In genomic region chr7:69250958-69251357, GRCh38 we compare ENCODE assay signal across 27 cellular contexts.
"Had no signal": no experiment of that assay in that cellular context is flagged by ENCODE, and none has a peak within 500 bp of the region (broad histone marks: within the 10 kb centered on the region; RNA-seq: fewer than 3 reads in every experiment).

No MANE protein-coding gene starts in this region.

- H3K4me1 ChIP-seq: stomach, suprapubic skin, testis, thyroid gland, tibial artery, transverse colon, upper lobe of left lung, upper lobe of right lung, uterus, vagina had no signal

- H3K9me3 ChIP-seq: stomach, suprapubic skin, testis, thoracic aorta, thyroid gland, tibial artery, tibial nerve, upper lobe of right lung, uterus, vagina had no signal

- FAIRE-seq: urothelium cell line had no signal

- ATAC-seq: stimulated activated effector memory CD8-positive, alpha-beta T cell treated with anti-CD3 and anti-CD28 coated beads, Interleukin-12 subunit alpha, Interleukin-12 subunit beta, amount 100 ng/mL, for 72 hours; stimulated activated memory B cell treated with anti-CD40 and anti-IgM and Interleukin-4, amounts not matched to agents 10 μg/mL and 1 μg/mL and 100 μg/mL, for 72 hours; stimulated activated naive B cell treated with anti-CD40 and anti-IgM and Interleukin-4, amounts not matched to agents 10 μg/mL and 1 μg/mL and 100 μg/mL, for 72 hours; stimulated activated naive CD8-positive, alpha-beta T cell treated with anti-CD3 and anti-CD28 coated beads, Interleukin-15, amount 100 ng/mL, for 72 hours; stimulated activated naive CD8-positive, alpha-beta T cell treated with anti-CD3 and anti-CD28 coated beads, Interleukin-15, Interleukin-2, amounts not matched to agents 100 U/mL and 50 U/mL, for 24 hours; upper lobe of right lung had no signal

- H3K27ac ChIP-seq: stomach, suprapubic skin, testis, thoracic aorta, thyroid gland, tibial artery, tibial nerve, transverse colon, upper lobe of left lung, upper lobe of right lung, uterus, vagina had no signal

- H3K4me3 ChIP-seq: stomach, suprapubic skin, testis, thoracic aorta, thyroid gland, tibial artery, tibial nerve, transverse colon, upper lobe of left lung, upper lobe of right lung, uterus, vagina had no signal

- H3K36me3 ChIP-seq: stomach, suprapubic skin, thoracic aorta, thyroid gland, tibial artery, tibial nerve, transverse colon, upper lobe of left lung, upper lobe of right lung, uterus, vagina had no signal

- DNase-seq: stimulated activated CD4-positive, alpha-beta T cell treated with anti-CD3 and anti-CD28 coated beads, Interleukin-2, amount 100 ng/mL, for 48 hours; stimulated activated CD4-positive, alpha-beta T cell treated with anti-CD3 and anti-CD28 coated beads, Interleukin-4, amount 100 ng/mL, for 1 hour; stimulated activated CD4-positive, alpha-beta T cell treated with anti-CD3 and anti-CD28 coated beads, Interleukin-4, amount 100 ng/mL, for 24 hours; stimulated activated CD4-positive, alpha-beta T cell treated with anti-CD3 and anti-CD28 coated beads, Interleukin-4, amount 100 ng/mL, for 4 hours; stimulated activated CD8-positive, alpha-beta memory T cell treated with anti-CD3 and anti-CD28 coated beads, Interleukin-4, amount 100 ng/mL, for 48 hours; stimulated activated naive B cell treated with anti-CD40 and anti-IgM and Interleukin-4, amounts not matched to agents 10 μg/mL and 1 μg/mL and 100 μg/mL, for 72 hours; stimulated activated naive CD4-positive, alpha-beta T cell; stimulated activated naive CD4-positive, alpha-beta T cell treated with Interleukin-2 at 50 U/mL for 16 hours; stimulated activated naive CD8-positive, alpha-beta T cell treated with anti-CD3 and anti-CD28 coated beads, Interleukin-15, amount 100 ng/mL, for 72 hours; stimulated activated naive CD8-positive, alpha-beta T cell treated with anti-CD3 and anti-CD28 coated beads, Interleukin-15, Interleukin-2, amounts not matched to agents 100 U/mL and 50 U/mL, for 24 hours; stomach; substantia nigra; testis; thyroid gland; tibial artery; transverse colon; trophoblast cell; upper lobe of left lung; upper lobe of right lung; uterus had no signal

- H3K27me3 ChIP-seq: stomach, testis, tibial artery, tibial nerve, transverse colon, upper lobe of left lung, upper lobe of right lung, uterus, vagina had no signal
